1 cellular context compared by ENCODE assay signal in genomic region chr5:41275813-41276512, GRCh38.
TF ChIP-seq lines count a peak whose summit lies in the region.

No MANE protein-coding gene starts in this region.

TF ChIP-seq in H1, 55 proteins besides CTCF, POLR2A, EP300 and RAD21 (continued from another document):
- TF ChIP-seq CHD7 (IDR thresholded peaks at IDR 0.05; ENCODE audit: insufficient replicate concordance, low read length) = no peak
TF ChIP-seq in H1: peak in this region for 0.
